Comparison of ENCODE assay signal across 16 cellular contexts in the genomic region with DNA sequence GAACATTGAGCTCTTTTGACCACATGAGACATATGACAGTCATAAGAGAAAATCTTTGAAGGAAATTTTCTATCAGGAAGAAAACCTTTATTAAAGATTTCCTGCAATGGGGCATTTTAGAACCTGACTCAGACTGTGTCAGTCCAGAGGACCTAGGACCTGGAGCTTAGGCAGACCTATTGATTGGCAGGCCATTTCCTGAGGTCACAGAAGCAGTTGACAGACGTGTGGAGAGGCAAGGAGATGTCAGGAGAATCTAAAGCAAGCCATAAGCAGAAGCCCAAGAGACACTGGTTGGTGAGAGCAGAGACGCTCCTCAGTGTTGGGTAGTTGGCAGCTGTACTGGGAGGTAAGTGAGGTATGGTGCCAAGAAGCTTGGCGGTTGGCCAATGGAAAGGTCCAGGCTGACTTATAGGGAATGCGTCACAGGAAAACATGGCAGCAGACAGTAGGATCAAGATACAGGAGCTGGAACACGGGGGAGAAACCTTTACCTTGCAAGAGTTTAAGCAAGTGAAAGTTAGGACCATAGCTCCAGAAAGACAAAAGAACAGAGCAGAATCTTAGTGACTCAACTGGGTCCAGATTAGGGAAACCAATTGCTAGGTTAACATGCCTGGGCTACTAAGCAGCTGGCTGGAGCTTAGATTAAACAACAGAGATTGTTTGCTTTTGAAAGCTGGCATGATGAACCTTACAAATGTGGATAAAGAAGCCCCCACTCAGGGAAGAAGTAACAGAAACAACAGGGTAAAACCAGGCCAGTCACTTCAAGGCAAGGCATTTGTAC. TPM values are rescaled to one million over a fixed set of nuclear protein-coding genes. Genes with fewer than 3 reads are reported as not detected.
DNase-seq lines count a peak whose midpoint lies in the region; ATAC-seq, FAIRE-seq and TF ChIP-seq lines count a peak whose summit lies in the region.
"Had no signal": no experiment of that assay in that cellular context is flagged by ENCODE, and none has a peak within 500 bp of the region (broad histone marks: within the 10 kb centered on the region; RNA-seq: fewer than 3 reads in every experiment).

No MANE protein-coding gene starts in this region.

- TF ChIP-seq CTCF in K562 (IDR thresholded peaks at IDR 0.05 in 2 of 3, conservative IDR thresholded peaks at IDR 0.05 in 1 of 3; ENCODE audit: insufficient read depth in 2 of 3, low read depth in 1 of 3, low read length in 3 of 3), result no peak

- H4K20me1 ChIP-seq in K562 (replicated peaks; ENCODE audit: control insufficient read depth, insufficient read depth, low read length), result no peaks in the 10 kb centered on the region

- H2AFZ ChIP-seq in K562 (ENCODE audit: low read depth, low read length), result no peak overlapping the region

- no peak overlapping the region for H3K4me3 ChIP-seq in K562

- intact Hi-C loops in K562 (cut with micrococcal nuclease), result loop anchor here (2.0 kb wide), 1 partner anchor 401 kb away; no protein-coding TSS in a partner anchor

- ATAC-seq in K562 (no peak), HG03175 (IDR thresholded peaks at IDR 0.05; ENCODE audit: unreplicated experiment) (no peak), HG02610 (IDR thresholded peaks at IDR 0.05; ENCODE audit: unreplicated experiment) (no peak)
- ATAC-seq: activated CD8-positive, alpha-beta T cell treated with anti-CD3 and anti-CD28 coated beads, Interleukin-2, amount 10 ng/mL, durations not matched to agents 7 days and 5 days had no signal

- no peak overlapping the region for H3K27ac Mint-ChIP-seq in immature natural killer cell
- H3K27ac Mint-ChIP-seq: activated CD8-positive, alpha-beta T cell treated with anti-CD3 and anti-CD28 coated beads, Interleukin-2, amount 10 ng/mL, durations not matched to agents 7 days and 5 days; brain had no signal

- 3% methylated on average over 5 of the region's 5 CpGs for WGBS in K562 (ENCODE audit: insufficient coverage, low coverage, missing lambda C conversion rate)

- H3K9me3 ChIP-seq in K562 (replicated peaks; ENCODE audit: control insufficient read depth, insufficient read depth, low read depth, low read length), result no peaks in the 10 kb centered on the region

- H3K4me3 Mint-ChIP-seq in immature natural killer cell, result no peak overlapping the region
- H3K4me3 Mint-ChIP-seq: activated CD8-positive, alpha-beta T cell treated with anti-CD3 and anti-CD28 coated beads, Interleukin-2, amount 10 ng/mL, durations not matched to agents 7 days and 5 days; brain had no signal

- no peak overlapping the region for H3K27ac ChIP-seq in K562 (ENCODE audit: extremely low read depth, low read depth, low read length)

- no peak for TF ChIP-seq POLR2A in K562 (conservative IDR thresholded peaks at IDR 0.05)

- no peaks in the 10 kb centered on the region for H3K9me1 ChIP-seq in K562 (ENCODE audit: control insufficient read depth, insufficient read depth, low read length)

- peaks cover 1 to 5% (median 4%) of the 10 kb centered on the region in 3 donors for H3K27me3 Mint-ChIP-seq in immature natural killer cell (ENCODE audit: low read depth in 3 of 3)
- H3K27me3 Mint-ChIP-seq: brain had no signal

- in situ Hi-C loops in K562 (cut with MboI), result no loop called here

- no peaks in the 10 kb centered on the region for H3K36me3 ChIP-seq in K562 (ENCODE audit: control insufficient read depth, insufficient read depth, low read length)

- no peaks in the 10 kb centered on the region; a peak in 1 of 5 replicates for H3K4me1 ChIP-seq in K562 (replicated peaks in 1 of 2; ENCODE audit: control insufficient read depth in 2 of 2, insufficient read depth in 2 of 2, low read length in 2 of 2)

- TF ChIP-seq RAD21 in K562 (CRISPR knock-in tag; conservative IDR thresholded peaks at IDR 0.05 in 1 of 2, IDR thresholded peaks at IDR 0.05 in 1 of 2), result no peak

- no peaks in the 10 kb centered on the region for H3K9me3 Mint-ChIP-seq in immature natural killer cell

- no TSS peak for BruUV-seq in K562 (replicated peaks; lab: Mats Ljungman, UMichigan)

- CTCF ChIA-PET in K562 (lab: Yijun Ruan, JAX; ENCODE audit: low intra/inter-chr PET ratio), result no interaction called here

- no peak overlapping the region for H3K4me2 ChIP-seq in K562 (ENCODE audit: insufficient read depth, low read length)

- POLR2A ChIA-PET in K562 (lab: Yijun Ruan, JAX), result no interaction called here

- peaks cover 9 to 10% of the 10 kb centered on the region in 2 donors for H3K4me1 Mint-ChIP-seq in immature natural killer cell

- DNase-seq in COR-L47 (lab: John Stamatoyannopoulos, UW), result peak; percentile 38
- DNase-seq in NCI-H1092 treated with DMSO at 0.1 percent for 48 hours (lab: John Stamatoyannopoulos, UW), result peak; percentile 96
- no peak for DNase-seq in K562 (ENCODE audit: extremely low read depth in 1 of 4, low spot score in 3 of 4)
- peak; percentile 15 for DNase-seq in iris pigment epithelial cell (ENCODE audit: low read depth)
- DNase-seq in immature natural killer cell, result no peak
- DNase-seq in HUDEP-2 (lab: John Stamatoyannopoulos, UW; ENCODE audit: unreplicated experiment in 76 of 76), result no peak
- DNase-seq: activated CD8-positive, alpha-beta T cell treated with anti-CD3 and anti-CD28 coated beads, Interleukin-2, amount 10 ng/mL, durations not matched to agents 7 days and 5 days; activated naive CD4-positive, alpha-beta T cell; DMS79; effector CD8-positive, alpha-beta T cell; islet precursor cell; NCI-H2171 treated with DMSO at 0.1 percent for 48 hours; stimulated activated CD4-positive, alpha-beta T cell treated with anti-CD3 and anti-CD28 coated beads, Interleukin-15, amount 100 ng/mL, for 24 hours had no signal

- no peak for FAIRE-seq in K562 (lab: Jason Lieb, UNC)

- H3K79me2 ChIP-seq in K562 (ENCODE audit: control insufficient read depth, insufficient read depth, low read length), result no peaks in the 10 kb centered on the region

- H3K27me3 ChIP-seq in K562 (ENCODE audit: control insufficient read depth in 2 of 2, insufficient read depth in 2 of 2, low read length in 2 of 2), result peaks cover 0 to 4% of the 10 kb centered on the region in 2 experiments; a peak in 1 of 5 replicates

- no peaks in the 10 kb centered on the region for H3K36me3 Mint-ChIP-seq in immature natural killer cell
- H3K36me3 Mint-ChIP-seq: brain had no signal

- H3K9ac ChIP-seq in K562 (ENCODE audit: insufficient read depth in 1 of 2, low read depth in 2 of 2, low read length in 2 of 2), result no peak overlapping the region

- no peak for TF ChIP-seq EP300 in K562 (IDR thresholded peaks at IDR 0.05; ENCODE audit: low read length)

TF ChIP-seq in K562, 482 proteins besides CTCF, POLR2A, EP300 and RAD21 (continues in another document):
- TF ChIP-seq, protein P1, sequence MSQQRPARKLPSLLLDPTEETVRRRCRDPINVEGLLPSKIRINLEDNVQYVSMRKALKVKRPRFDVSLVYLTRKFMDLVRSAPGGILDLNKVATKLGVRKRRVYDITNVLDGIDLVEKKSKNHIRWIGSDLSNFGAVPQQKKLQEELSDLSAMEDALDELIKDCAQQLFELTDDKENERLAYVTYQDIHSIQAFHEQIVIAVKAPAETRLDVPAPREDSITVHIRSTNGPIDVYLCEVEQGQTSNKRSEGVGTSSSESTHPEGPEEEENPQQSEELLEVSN (IDR thresholded peaks at IDR 0.05; ENCODE audit: borderline replicate concordance in 1 of 2, extremely low read depth in 1 of 2, insufficient read depth in 1 of 2, insufficient read length in 1 of 2, low read depth in 1 of 2, low read length in 1 of 2, poor library complexity in 1 of 2, severe bottlenecking in 1 of 2), result no peak

RNA-seq across cellular contexts. Expression of a gene that starts 18.6 kb away (rescaled TPM):
- not detected in 2 replicates for total RNA-seq in K562 (2011; cell fraction: chromatin; rRNA removed; ENCODE audit: low replicate concordance)
- not detected in 2 replicates for total RNA-seq in K562 (2011; cell fraction: nucleolus; rRNA removed)
- not detected in 2 replicates for total RNA-seq in K562 (2011; cell fraction: nucleoplasm; rRNA removed)
- total RNA-seq in K562 (2014; rRNA removed) (0.09 TPM in 1 of 2 replicates, not detected in the other), K562 (2014; rRNA removed; fragmentation: Illumina TruSeq; extraction: Trizol) (not detected in 2 replicates), K562 (2015; rRNA removed; fragmentation: Illumina TruSeq; extraction: Trizol) (not detected in 2 replicates), K562 (2021) (0.35 and 0.89 TPM in 2 replicates)
- polyA plus RNA-seq in K562 (2011; rRNA removed) (0.03 TPM in 1 of 2 replicates, not detected in the other), K562 (2014; fragmentation: Illumina TruSeq; extraction: Trizol) (not detected in 2 replicates), K562 (2014; fragmentation: Nextera tagmentation; extraction: Ambion mirVana) (under 1 TPM; 0.01 to 0.18 TPM), K562 (2014; rRNA removed) (0.01 TPM in 1 of 2 replicates, not detected in the other), immature natural killer cell (10 to 100 TPM in 2 of 3 donors, 1 to 10 TPM in 1; 7.4 to 20.8 (median 15.8) TPM)
- polyA plus RNA-seq in K562 (2011; cell fraction: cytosol; rRNA removed), result 0.03 TPM in 1 of 2 replicates, not detected in the other
- polyA plus RNA-seq in K562 (2011; cell fraction: nucleus; rRNA removed), result 0.31 TPM in 1 of 2 replicates, not detected in the other
- 0.12 and 0.33 TPM in 2 replicates for polyA plus RNA-seq in K562 (2012)
- polyA minus RNA-seq in K562 (2011; rRNA and poly(A)+ RNA removed), result 0.11 TPM in 1 of 2 replicates, not detected in the other
- 0.73 TPM in 1 of 2 replicates, not detected in the other for polyA minus RNA-seq in K562 (2011; cell fraction: cytosol; rRNA and poly(A)+ RNA removed)
- 0.27 TPM in 1 of 2 replicates, not detected in the other for polyA minus RNA-seq in K562 (2011; cell fraction: nucleus; rRNA and poly(A)+ RNA removed)

RNA-seq across cellular contexts. Expression of a gene that starts 35.1 kb away (rescaled TPM):
- 1.5 and 3.8 TPM in 2 replicates for total RNA-seq in K562 (2011; cell fraction: chromatin; rRNA removed; ENCODE audit: low replicate concordance)
- total RNA-seq in K562 (2011; cell fraction: nucleolus; rRNA removed), result 0.50 and 1.1 TPM in 2 replicates
- 1.9 and 2.1 TPM in 2 replicates for total RNA-seq in K562 (2011; cell fraction: nucleoplasm; rRNA removed)
- total RNA-seq in K562 (2014; rRNA removed) (1.2 and 2.0 TPM in 2 replicates), K562 (2014; rRNA removed; fragmentation: Illumina TruSeq; extraction: Trizol) (2.9 and 3.9 TPM in 2 replicates), K562 (2015; rRNA removed; fragmentation: Illumina TruSeq; extraction: Trizol) (2.8 and 3.3 TPM in 2 replicates), K562 (2021) (2.3 and 2.6 TPM in 2 replicates)
- polyA plus RNA-seq in K562 (2011; rRNA removed) (0.24 and 0.40 TPM in 2 replicates), K562 (2014; fragmentation: Illumina TruSeq; extraction: Trizol) (2.9 and 3.0 TPM in 2 replicates), K562 (2014; fragmentation: Nextera tagmentation; extraction: Ambion mirVana) (1 to 10 TPM; 1.3 to 2.5 TPM), K562 (2014; rRNA removed) (1.8 and 3.0 TPM in 2 replicates), immature natural killer cell (10 to 100 TPM; 18.2 to 30.5 (median 21.6) TPM)
- polyA plus RNA-seq in K562 (2011; cell fraction: cytosol; rRNA removed), result 0.09 and 0.22 TPM in 2 replicates
- polyA plus RNA-seq in K562 (2011; cell fraction: nucleus; rRNA removed), result 0.23 and 0.29 TPM in 2 replicates
- 2.3 and 7.1 TPM in 2 replicates for polyA plus RNA-seq in K562 (2012)
- polyA minus RNA-seq in K562 (2011; rRNA and poly(A)+ RNA removed), result 0.24 and 0.35 TPM in 2 replicates
- not detected in 2 replicates for polyA minus RNA-seq in K562 (2011; cell fraction: cytosol; rRNA and poly(A)+ RNA removed)
- 0.11 and 0.40 TPM in 2 replicates for polyA minus RNA-seq in K562 (2011; cell fraction: nucleus; rRNA and poly(A)+ RNA removed)

Comparison
In these comparisons a context has a peak if more than half of its experiments do, and no peak if none do; other contexts are left out.
1. DNase-seq: peak in COR-L47 (single experiment), NCI-H1092 treated with DMSO at 0.1 percent for 48 hours (single experiment) and iris pigment epithelial cell (single experiment); none in K562 (0 of 4), immature natural killer cell (0 of 3) and HUDEP-2 (0 of 76).
2. RNA of a gene that starts 18.6 kb away (polyA plus RNA-seq): 7.4 to 20.8 TPM in immature natural killer cell; 0.01 to 0.33 TPM in K562; every median in the first group is over 4 times any median in the second.